ENCODE assay signal across 20 cellular contexts in the genomic region with DNA sequence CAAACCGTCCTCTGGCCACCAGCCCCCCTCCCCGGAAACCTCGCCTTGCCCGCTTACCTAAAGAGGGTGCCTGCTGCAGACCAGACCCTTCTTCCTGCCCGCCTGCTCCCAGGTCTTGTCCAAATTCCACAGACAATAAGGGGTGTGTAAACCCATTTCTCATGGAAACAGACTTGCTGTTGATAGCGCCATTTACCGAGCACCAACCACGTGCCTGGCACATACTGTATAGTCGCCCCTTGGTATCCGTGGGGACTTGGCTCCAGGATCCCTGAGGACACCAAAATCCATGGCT. TPM values are rescaled to one million over a fixed set of nuclear protein-coding genes. Genes with fewer than 3 reads are reported as not detected.
DNase-seq lines count a peak whose midpoint lies in the region; ATAC-seq and TF ChIP-seq lines count a peak whose summit lies in the region.
"Had no signal": no experiment of that assay in that cellular context is flagged by ENCODE, and none has a peak within 500 bp of the region (broad histone marks: within the 10 kb centered on the region; RNA-seq: fewer than 3 reads in every experiment).

No MANE protein-coding gene starts in this region.

- H3K27ac ChIP-seq in Panc1 (ENCODE audit: low read length) (no peak overlapping the region), neuronal stem cell (replicated peaks; ENCODE audit: low read length) (no peak overlapping the region), Peyer's patch (no peak overlapping the region)
- H3K27ac ChIP-seq: BLaER1, breast epithelium, epithelial cell of prostate, ovary, sigmoid colon, stomach had no signal

- no peaks in the 10 kb centered on the region for H3K4me1 Mint-ChIP-seq in activated CD8-positive, alpha-beta T cell treated with anti-CD3 and anti-CD28 coated beads for 36 hours (ENCODE audit: low read depth)
- peaks cover 3% of the 10 kb centered on the region for H3K4me1 Mint-ChIP-seq in activated CD8-positive, alpha-beta T cell treated with anti-CD3 and anti-CD28 coated beads, Interleukin-2, amount 10 ng/mL, durations not matched to agents 7 days and 5 days (ENCODE audit: low read depth)

- no peak overlapping the region for H4K8ac ChIP-seq in neuronal stem cell (ENCODE audit: low read depth, low read length)

- no peak overlapping the region for H3K18ac ChIP-seq in neuronal stem cell (ENCODE audit: low read length)

- no peak overlapping the region for H3K4me3 ChIP-seq in Panc1 (ENCODE audit: low read depth in 2 of 2, low read length in 2 of 2)
- H3K4me3 ChIP-seq in neuronal stem cell (ENCODE audit: low read length in 2 of 2) = no peak overlapping the region
- H3K4me3 ChIP-seq in mucosa of descending colon = no peak overlapping the region
- H3K4me3 ChIP-seq in Peyer's patch = no peak overlapping the region
- H3K4me3 ChIP-seq: BLaER1, breast epithelium, HAP-1, ovary, sigmoid colon, stomach had no signal

- TF ChIP-seq POLR2A in Peyer's patch (IDR thresholded peaks at IDR 0.05) = no peak

- H3K4me1 ChIP-seq in Panc1 (ENCODE audit: control insufficient read depth, insufficient read depth, low read length) (no peaks in the 10 kb centered on the region; the same call in 1 of the 2 replicates), neuronal stem cell (ENCODE audit: control insufficient read depth in 2 of 2, insufficient read depth in 1 of 2, low read depth in 1 of 2, low read length in 2 of 2) (peaks cover 4 to 7% of the 10 kb centered on the region in 2 donors), mucosa of descending colon (ENCODE audit: low read depth) (no peaks in the 10 kb centered on the region), Peyer's patch (no peaks in the 10 kb centered on the region)
- H3K4me1 ChIP-seq: breast epithelium, HAP-1, sigmoid colon had no signal

- POLR2A ChIA-PET in activated CD8-positive, alpha-beta T cell treated with anti-CD3 and anti-CD28 coated beads for 36 hours (lab: Charles Lee) = interaction anchor here (0.5 to 1.0 kb wide), 2 partner anchors 158 to 310 kb away, joined by 3 to 4 read pairs; a partner anchor contains a TSS
- POLR2A ChIA-PET in activated CD8-positive, alpha-beta T cell treated with anti-CD3 and anti-CD28 coated beads, Interleukin-2, amount 10 ng/mL, durations not matched to agents 7 days and 5 days (lab: Charles Lee) = interaction anchor here (0.5 to 1.0 kb wide), 2 partner anchors 33 to 1023 kb away, joined by 3 to 5 read pairs; no protein-coding TSS in a partner anchor
- POLR2A ChIA-PET in Panc1 (lab: Charles Lee) = no interaction called here

- no peak overlapping the region for H2BK12ac ChIP-seq in neuronal stem cell (ENCODE audit: low read length)

- H3K27me3 Mint-ChIP-seq in activated CD8-positive, alpha-beta T cell treated with anti-CD3 and anti-CD28 coated beads for 36 hours = no peaks in the 10 kb centered on the region
- H3K27me3 Mint-ChIP-seq in activated CD8-positive, alpha-beta T cell treated with anti-CD3 and anti-CD28 coated beads, Interleukin-2, amount 10 ng/mL, durations not matched to agents 7 days and 5 days (ENCODE audit: low read depth) = peaks cover 3% of the 10 kb centered on the region

- no peak overlapping the region for H4K91ac ChIP-seq in neuronal stem cell (ENCODE audit: low read depth, low read length, poor library complexity)

- peak; percentile 13 for TF ChIP-seq CTCF in activated CD8-positive, alpha-beta T cell treated with anti-CD3 and anti-CD28 coated beads for 36 hours (IDR thresholded peaks at IDR 0.05)
- TF ChIP-seq CTCF in Panc1 (IDR thresholded peaks at IDR 0.05) = peak; percentile 72
- TF ChIP-seq CTCF in mucosa of descending colon (IDR thresholded peaks at IDR 0.05) = no peak
- TF ChIP-seq CTCF in Peyer's patch (IDR thresholded peaks at IDR 0.05) = no peak

- no peak overlapping the region for H3K27ac Mint-ChIP-seq in activated CD8-positive, alpha-beta T cell treated with anti-CD3 and anti-CD28 coated beads for 36 hours
- H3K27ac Mint-ChIP-seq in activated CD8-positive, alpha-beta T cell treated with anti-CD3 and anti-CD28 coated beads, Interleukin-2, amount 10 ng/mL, durations not matched to agents 7 days and 5 days = no peak overlapping the region
- H3K27ac Mint-ChIP-seq: activated T-helper 1 cell treated with anti-CD3 and anti-CD28 coated beads, Interleukin-12 subunit alpha, Interleukin-12 subunit beta, Interleukin-2, Interleukin-4 antibody, amounts not matched to agents 30 ng/mL and 10 ng/mL and 1 ng/mL, durations not matched to agents 14 hours and 24 hours and 36 hours; dendritic cell treated with granulocyte-macrophage colony-stimulating factor and Interleukin-4, amounts not matched to agents 40 ng/mL and 50 ng/mL, for 4 days; T-cell had no signal

- no peaks in the 10 kb centered on the region for H3K9me3 ChIP-seq in Panc1 (ENCODE audit: control insufficient read depth, insufficient read depth, low read depth, low read length)
- no peaks in the 10 kb centered on the region for H3K9me3 ChIP-seq in neuronal stem cell (replicated peaks in 1 of 2; ENCODE audit: control insufficient read depth in 2 of 2, insufficient read depth in 1 of 2, low read depth in 1 of 2, low read length in 2 of 2)
- H3K9me3 ChIP-seq in mucosa of descending colon = no peaks in the 10 kb centered on the region
- no peaks in the 10 kb centered on the region for H3K9me3 ChIP-seq in Peyer's patch
- H3K9me3 ChIP-seq: BLaER1, breast epithelium, HAP-1, ovary, sigmoid colon, stomach had no signal

- no peak overlapping the region for H2BK15ac ChIP-seq in neuronal stem cell (ENCODE audit: low read length)

- H2BK5ac ChIP-seq in neuronal stem cell (ENCODE audit: low read length) = peak overlapping the region; percentile 48

- no peak for DNase-seq in activated CD8-positive, alpha-beta T cell treated with anti-CD3 and anti-CD28 coated beads for 36 hours
- DNase-seq in activated CD8-positive, alpha-beta T cell treated with anti-CD3 and anti-CD28 coated beads, Interleukin-2, amount 10 ng/mL, durations not matched to agents 7 days and 5 days = no peak
- DNase-seq in Panc1 (ENCODE audit: low read depth, low spot score) = no peak
- DNase-seq in neuronal stem cell (ENCODE audit: low spot score) = no peak
- DNase-seq in mucosa of descending colon = no peak
- DNase-seq in Peyer's patch = no peak
- DNase-seq: NCI-H1417 treated with DMSO at 0.1 percent for 48 hours had no signal

- WGBS in neuronal stem cell (ENCODE audit: extremely low coverage in 2 of 2, insufficient read length in 2 of 2, insufficient replicate concordance in 1 of 2), 2 donors = no CpG with 5 or more reads among the region's 10 CpGs

- H3K23ac ChIP-seq in neuronal stem cell (ENCODE audit: low read depth, low read length, poor library complexity) = peak overlapping the region; percentile 80

- in situ Hi-C loops in Panc1 (cut with HindIII; ENCODE audit: low pct_unique_long_range_greater_than_20kb, low sequenced_read_pairs) = no loop called here

- H2BK120ac ChIP-seq in neuronal stem cell (ENCODE audit: low read depth, low read length) = no peak overlapping the region

- no peaks in the 10 kb centered on the region for H3K36me3 Mint-ChIP-seq in activated CD8-positive, alpha-beta T cell treated with anti-CD3 and anti-CD28 coated beads for 36 hours (ENCODE audit: low read depth)
- H3K36me3 Mint-ChIP-seq in activated CD8-positive, alpha-beta T cell treated with anti-CD3 and anti-CD28 coated beads, Interleukin-2, amount 10 ng/mL, durations not matched to agents 7 days and 5 days (ENCODE audit: low read depth) = no peaks in the 10 kb centered on the region
- H3K36me3 Mint-ChIP-seq: T-cell had no signal

- H3K27me3 ChIP-seq in Panc1 (ENCODE audit: control insufficient read depth, insufficient read depth, low read length) (no peaks in the 10 kb centered on the region), neuronal stem cell (ENCODE audit: control insufficient read depth in 3 of 3, insufficient read depth in 3 of 3, low read depth in 1 of 3, low read length in 3 of 3) (peaks cover 0 to 6% (median 2%) of the 10 kb centered on the region in 3 experiments), Peyer's patch (no peaks in the 10 kb centered on the region)
- H3K27me3 ChIP-seq: BLaER1, ovary had no signal

- intact Hi-C loops in activated CD8-positive, alpha-beta T cell treated with anti-CD3 and anti-CD28 coated beads for 36 hours (cut with micrococcal nuclease) = no loop called here
- intact Hi-C loops in Panc1 (cut with micrococcal nuclease; ENCODE audit: unreplicated experiment) = no loop called here
- intact Hi-C loops in mucosa of descending colon (cut with DNase I, micrococcal nuclease) = no loop called here

- no peak overlapping the region for H3K4ac ChIP-seq in neuronal stem cell (ENCODE audit: low read length)

- H2AFZ ChIP-seq in neuronal stem cell (ENCODE audit: low read length) = peak overlapping the region; percentile 74

- no peaks in the 10 kb centered on the region for H3K79me1 ChIP-seq in neuronal stem cell (ENCODE audit: low read depth, low read length)

- H3K9ac ChIP-seq in neuronal stem cell (ENCODE audit: low read depth, low read length, poor library complexity) = no peak overlapping the region
- H3K9ac ChIP-seq: BLaER1 had no signal

- H2AK5ac ChIP-seq in neuronal stem cell (ENCODE audit: low read depth, low read length) = no peak overlapping the region

- no peaks in the 10 kb centered on the region for H3K9me3 Mint-ChIP-seq in activated CD8-positive, alpha-beta T cell treated with anti-CD3 and anti-CD28 coated beads for 36 hours
- no peaks in the 10 kb centered on the region for H3K9me3 Mint-ChIP-seq in activated CD8-positive, alpha-beta T cell treated with anti-CD3 and anti-CD28 coated beads, Interleukin-2, amount 10 ng/mL, durations not matched to agents 7 days and 5 days (ENCODE audit: insufficient read depth)
- H3K9me3 Mint-ChIP-seq: activated T-helper 1 cell treated with anti-CD3 and anti-CD28 coated beads, Interleukin-12 subunit alpha, Interleukin-12 subunit beta, Interleukin-2, Interleukin-4 antibody, amounts not matched to agents 30 ng/mL and 10 ng/mL and 1 ng/mL, durations not matched to agents 14 hours and 24 hours and 36 hours; dendritic cell treated with granulocyte-macrophage colony-stimulating factor and Interleukin-4, amounts not matched to agents 40 ng/mL and 50 ng/mL, for 4 days; T-cell had no signal

- no peak for ATAC-seq in activated CD8-positive, alpha-beta T cell treated with anti-CD3 and anti-CD28 coated beads for 36 hours
- no peak for ATAC-seq in activated CD8-positive, alpha-beta T cell treated with anti-CD3 and anti-CD28 coated beads, Interleukin-2, amount 10 ng/mL, durations not matched to agents 7 days and 5 days
- ATAC-seq in Panc1 = peak; percentile 6; the same call in 1 of the 2 replicates
- no peak for ATAC-seq in mucosa of descending colon

- H3K14ac ChIP-seq in neuronal stem cell (ENCODE audit: low read length) = no peak overlapping the region

- BruUV-seq in Panc1 (replicated peaks; lab: Mats Ljungman, UMichigan) = no TSS peak

- H3K36me3 ChIP-seq in Panc1 (ENCODE audit: control insufficient read depth, insufficient read depth, low read length) (no peaks in the 10 kb centered on the region), neuronal stem cell (replicated peaks in 1 of 2; ENCODE audit: control insufficient read depth in 2 of 2, insufficient read depth in 2 of 2, low read length in 2 of 2) (no peaks in the 10 kb centered on the region), mucosa of descending colon (ENCODE audit: low read depth) (no peaks in the 10 kb centered on the region), Peyer's patch (peaks cover 0 to 28% (median 0%) of the 10 kb centered on the region in 3 donors)
- H3K36me3 ChIP-seq: BLaER1, breast epithelium, HAP-1, ovary, sigmoid colon, stomach had no signal

- H3K4me2 ChIP-seq in neuronal stem cell (ENCODE audit: insufficient read depth, low read length, poor library complexity, severe bottlenecking) = no peak overlapping the region
- H3K4me2 ChIP-seq: BLaER1 had no signal

- no peak overlapping the region for H3K4me3 Mint-ChIP-seq in activated CD8-positive, alpha-beta T cell treated with anti-CD3 and anti-CD28 coated beads for 36 hours
- no peak overlapping the region for H3K4me3 Mint-ChIP-seq in activated CD8-positive, alpha-beta T cell treated with anti-CD3 and anti-CD28 coated beads, Interleukin-2, amount 10 ng/mL, durations not matched to agents 7 days and 5 days
- H3K4me3 Mint-ChIP-seq: activated T-helper 1 cell treated with anti-CD3 and anti-CD28 coated beads, Interleukin-12 subunit alpha, Interleukin-12 subunit beta, Interleukin-2, Interleukin-4 antibody, amounts not matched to agents 30 ng/mL and 10 ng/mL and 1 ng/mL, durations not matched to agents 14 hours and 24 hours and 36 hours; dendritic cell treated with granulocyte-macrophage colony-stimulating factor and Interleukin-4, amounts not matched to agents 40 ng/mL and 50 ng/mL, for 4 days; T-cell had no signal

- CTCF ChIA-PET in activated CD8-positive, alpha-beta T cell treated with anti-CD3 and anti-CD28 coated beads for 36 hours (lab: Charles Lee) = interaction anchor here (0.8 to 2.4 kb wide), 15 partner anchors 10 to 366 kb away, joined by 3 to 9 read pairs (median 3); no protein-coding TSS in a partner anchor
- CTCF ChIA-PET in activated CD8-positive, alpha-beta T cell treated with anti-CD3 and anti-CD28 coated beads, Interleukin-2, amount 10 ng/mL, durations not matched to agents 7 days and 5 days (lab: Charles Lee) = interaction anchor here (0.9 to 2.7 kb wide), 11 partner anchors 15 to 158 kb away, joined by 3 to 19 read pairs (median 4); a partner anchor contains a TSS
- CTCF ChIA-PET in Panc1 (lab: Charles Lee) = interaction anchor here (0.5 to 2.0 kb wide), 3 partner anchors 9 to 146 kb away, joined by 5 to 9 read pairs (median 6); a partner anchor contains a TSS

RNA-seq across cellular contexts. Expression of a gene that starts 25.1 kb away (rescaled TPM):
- total RNA-seq in activated CD8-positive, alpha-beta T cell treated with anti-CD3 and anti-CD28 coated beads for 36 hours = under 1 TPM; 0.23 to 0.47 TPM
- total RNA-seq in activated CD8-positive, alpha-beta T cell treated with anti-CD3 and anti-CD28 coated beads, Interleukin-2, amount 10 ng/mL, durations not matched to agents 7 days and 5 days = 1 to 10 TPM; 2.1 to 2.2 TPM
- total RNA-seq in Panc1 (2021; ENCODE audit: unreplicated experiment) (0.72 TPM), mucosa of descending colon (100 to 1,000 TPM in 2 of 3 donors, 10 to 100 TPM in 1; 69.0 to 184 (median 107) TPM), Peyer's patch (100 to 1,000 TPM in 3 of 4 donors, 10 to 100 TPM in 1; 39.6 to 823 (median 613) TPM)
- polyA plus RNA-seq in Panc1 (2012; ENCODE audit: insufficient read length) = 1.8 TPM
- polyA plus RNA-seq in neuronal stem cell (2013, experiment 1 of 2) = 0.01 TPM
- 0.01 TPM for polyA plus RNA-seq in neuronal stem cell (2013, experiment 2 of 2)
- total RNA-seq: A172, urinary bladder had no signal
- polyA plus RNA-seq: urinary bladder had no signal

RNA-seq across cellular contexts. Expression of a gene that starts 35.7 kb away (rescaled TPM):
- 1 to 10 TPM; 1.6 to 2.0 TPM for total RNA-seq in activated CD8-positive, alpha-beta T cell treated with anti-CD3 and anti-CD28 coated beads for 36 hours
- 1 to 10 TPM; 1.9 to 2.5 TPM for total RNA-seq in activated CD8-positive, alpha-beta T cell treated with anti-CD3 and anti-CD28 coated beads, Interleukin-2, amount 10 ng/mL, durations not matched to agents 7 days and 5 days
- total RNA-seq in Panc1 (2021; ENCODE audit: unreplicated experiment) (18.9 TPM), mucosa of descending colon (1 to 10 TPM; 1.6 to 2.4 (median 1.6) TPM), Peyer's patch (1 to 10 TPM in 2 of 4 donors, under 1 TPM in 2; 0.83 to 1.9 (median 1.2) TPM)
- 12.7 TPM for polyA plus RNA-seq in Panc1 (2012; ENCODE audit: insufficient read length)
- 2.5 TPM for polyA plus RNA-seq in neuronal stem cell (2013, experiment 1 of 2)
- 2.3 TPM for polyA plus RNA-seq in neuronal stem cell (2013, experiment 2 of 2)

RNA-seq across cellular contexts. Expression of a gene that starts 37.0 kb away (rescaled TPM):
- total RNA-seq in activated CD8-positive, alpha-beta T cell treated with anti-CD3 and anti-CD28 coated beads for 36 hours = 10 to 100 TPM; 55.3 to 62.7 TPM
- total RNA-seq in activated CD8-positive, alpha-beta T cell treated with anti-CD3 and anti-CD28 coated beads, Interleukin-2, amount 10 ng/mL, durations not matched to agents 7 days and 5 days = 10 to 100 TPM; 88.3 to 92.7 TPM
- total RNA-seq in Panc1 (2021; ENCODE audit: unreplicated experiment) = 113 TPM
- 100 TPM for polyA plus RNA-seq in Panc1 (2012; ENCODE audit: insufficient read length)
- 77.9 TPM for polyA plus RNA-seq in neuronal stem cell (2013, experiment 1 of 2)
- polyA plus RNA-seq in neuronal stem cell (2013, experiment 2 of 2) = 78.0 TPM
- total RNA-seq in mucosa of descending colon = 10 to 100 TPM; 70.2 to 98.4 (median 77.6) TPM
- 100 to 1,000 TPM in 1 of 4 donors, 10 to 100 TPM in 3; 46.4 to 114 (median 65.3) TPM for total RNA-seq in Peyer's patch

RNA-seq across cellular contexts. Expression of a gene that starts 56.1 kb away (rescaled TPM):
- total RNA-seq in activated CD8-positive, alpha-beta T cell treated with anti-CD3 and anti-CD28 coated beads for 36 hours = under 1 TPM; 0.69 to 0.79 TPM
- total RNA-seq in activated CD8-positive, alpha-beta T cell treated with anti-CD3 and anti-CD28 coated beads, Interleukin-2, amount 10 ng/mL, durations not matched to agents 7 days and 5 days = not detected
- total RNA-seq in Panc1 (2021; ENCODE audit: unreplicated experiment) = 0.77 TPM
- 0.62 TPM for polyA plus RNA-seq in Panc1 (2012; ENCODE audit: insufficient read length)
- 0.26 TPM for polyA plus RNA-seq in neuronal stem cell (2013, experiment 1 of 2)
- polyA plus RNA-seq in neuronal stem cell (2013, experiment 2 of 2) = 0.39 TPM
- under 1 TPM in 1 of 3 donors, not detected in 2; 0.89 TPM for total RNA-seq in mucosa of descending colon
- not detected for total RNA-seq in Peyer's patch
- total RNA-seq: A172; activated T-helper 1 cell treated with anti-CD3 and anti-CD28 coated beads, Interleukin-12 subunit alpha, Interleukin-12 subunit beta, Interleukin-2, Interleukin-4 antibody, amounts not matched to agents 30 ng/mL and 10 ng/mL and 1 ng/mL, durations not matched to agents 14 hours and 24 hours and 36 hours; breast epithelium; left lobe of liver; ovary; stomach; T-cell; urinary bladder had no signal
- polyA plus RNA-seq: stomach had no signal

RNA-seq across cellular contexts. Expression of a gene that starts 56.2 kb away (rescaled TPM):
- not detected for total RNA-seq in activated CD8-positive, alpha-beta T cell treated with anti-CD3 and anti-CD28 coated beads for 36 hours
- total RNA-seq in activated CD8-positive, alpha-beta T cell treated with anti-CD3 and anti-CD28 coated beads, Interleukin-2, amount 10 ng/mL, durations not matched to agents 7 days and 5 days = not detected
- total RNA-seq in Panc1 (2021; ENCODE audit: unreplicated experiment) (not detected), mucosa of descending colon (not detected), Peyer's patch (not detected)
- polyA plus RNA-seq in Panc1 (2012; ENCODE audit: insufficient read length) = not detected
- 0.01 TPM for polyA plus RNA-seq in neuronal stem cell (2013, experiment 1 of 2)
- 0.03 TPM for polyA plus RNA-seq in neuronal stem cell (2013, experiment 2 of 2)
- total RNA-seq: A172; activated T-helper 1 cell treated with anti-CD3 and anti-CD28 coated beads, Interleukin-12 subunit alpha, Interleukin-12 subunit beta, Interleukin-2, Interleukin-4 antibody, amounts not matched to agents 30 ng/mL and 10 ng/mL and 1 ng/mL, durations not matched to agents 14 hours and 24 hours and 36 hours; left lobe of liver; ovary; stomach; T-cell; urinary bladder had no signal
- polyA plus RNA-seq: sigmoid colon, stomach, urinary bladder had no signal

Comparison
In these comparisons a context has a peak if more than half of its experiments do, and no peak if none do; other contexts are left out.
1. CTCF ChIP-seq: peak in activated CD8-positive, alpha-beta T cell treated with anti-CD3 and anti-CD28 coated beads for 36 hours (single experiment) and Panc1 (single experiment); none in mucosa of descending colon (single experiment) and Peyer's patch (0 of 6).
2. RNA of a gene that starts 25.1 kb away (total RNA-seq): 39.6 to 823 TPM in Peyer's patch and 69.0 to 184 TPM in mucosa of descending colon; 2.1 to 2.2 TPM in activated CD8-positive, alpha-beta T cell treated with anti-CD3 and anti-CD28 coated beads, Interleukin-2, amount 10 ng/mL, durations not matched to agents 7 days and 5 days, 0.72 TPM in Panc1 (single experiment) and 0.23 to 0.47 TPM in activated CD8-positive, alpha-beta T cell treated with anti-CD3 and anti-CD28 coated beads for 36 hours; every median in the first group is over 10 times any median in the second.